ENCODE assay signal across 17 cellular contexts in genomic region chr20:49247169-49247734, GRCh38. TPM values are rescaled to one million over a fixed set of nuclear protein-coding genes. Genes with fewer than 3 reads are reported as not detected.
DNase-seq lines count a peak whose midpoint lies in the region; ATAC-seq, FAIRE-seq and TF ChIP-seq lines count a peak whose summit lies in the region.
"Had no signal": no experiment of that assay in that cellular context is flagged by ENCODE, and none has a peak within 500 bp of the region (broad histone marks: within the 10 kb centered on the region; RNA-seq: fewer than 3 reads in every experiment).

No MANE protein-coding gene starts in this region.

- no peak for TF ChIP-seq CTCF in CD8-positive, alpha-beta T cell (IDR thresholded peaks at IDR 0.05)
- TF ChIP-seq CTCF in ascending aorta (IDR thresholded peaks at IDR 0.05): no peak

- no peak overlapping the region for H2AFZ ChIP-seq in mesenchymal stem cell (ENCODE audit: low read depth, low read length)

- H4K91ac ChIP-seq in mesenchymal stem cell (ENCODE audit: low read length): no peak overlapping the region

- no peaks in the 10 kb centered on the region for H3K9me3 Mint-ChIP-seq in CD8-positive, alpha-beta T cell
- H3K9me3 Mint-ChIP-seq in activated T-helper 1 cell treated with anti-CD3 and anti-CD28 coated beads, Interleukin-12 subunit alpha, Interleukin-12 subunit beta, Interleukin-2, Interleukin-4 antibody, amounts not matched to agents 30 ng/mL and 10 ng/mL and 1 ng/mL, durations not matched to agents 14 hours and 24 hours and 36 hours: no peaks in the 10 kb centered on the region
- H3K9me3 Mint-ChIP-seq: T-helper 1 cell treated with Interleukin-12 subunit alpha and Interleukin-12 subunit beta and Interleukin-4 antibody, amounts not matched to agents 30 μg/mL and 1 μg/mL, for 36 hours had no signal

- H3K4me2 ChIP-seq in BLaER1: peak overlapping the region; percentile 60
- H3K4me2 ChIP-seq in mesenchymal stem cell (ENCODE audit: low read length, poor library complexity, severe bottlenecking): no peak overlapping the region
- H3K4me2 ChIP-seq: KMS-11 had no signal

- no peak overlapping the region for H2BK5ac ChIP-seq in mesenchymal stem cell (ENCODE audit: low read depth, low read length, poor library complexity, severe bottlenecking)

- no peak overlapping the region for H3K4me3 Mint-ChIP-seq in CD8-positive, alpha-beta T cell
- H3K4me3 Mint-ChIP-seq in activated T-helper 1 cell treated with anti-CD3 and anti-CD28 coated beads, Interleukin-12 subunit alpha, Interleukin-12 subunit beta, Interleukin-2, Interleukin-4 antibody, amounts not matched to agents 30 ng/mL and 10 ng/mL and 1 ng/mL, durations not matched to agents 14 hours and 24 hours and 36 hours: no peak overlapping the region
- H3K4me3 Mint-ChIP-seq: B cell; T-helper 1 cell treated with Interleukin-12 subunit alpha and Interleukin-12 subunit beta and Interleukin-4 antibody, amounts not matched to agents 30 μg/mL and 1 μg/mL, for 36 hours had no signal

- no peak for FAIRE-seq in frontal cortex (lab: Jason Lieb, UNC)

- no peak overlapping the region for H2BK120ac ChIP-seq in mesenchymal stem cell (ENCODE audit: low read depth, low read length)

- H3K4me1 ChIP-seq in BLaER1: peaks cover 22% of the 10 kb centered on the region
- no peaks in the 10 kb centered on the region for H3K4me1 ChIP-seq in CD8-positive, alpha-beta T cell (ENCODE audit: insufficient read depth, low read length)
- peaks cover 11% of the 10 kb centered on the region for H3K4me1 ChIP-seq in mesenchymal stem cell (ENCODE audit: control insufficient read depth, insufficient read depth, low read depth, low read length)
- H3K4me1 ChIP-seq in ascending aorta: no peaks in the 10 kb centered on the region
- H3K4me1 ChIP-seq: HAP-1, testis had no signal

- H3K27me3 Mint-ChIP-seq in CD8-positive, alpha-beta T cell (ENCODE audit: low read depth): no peaks in the 10 kb centered on the region
- no peaks in the 10 kb centered on the region for H3K27me3 Mint-ChIP-seq in activated T-helper 1 cell treated with anti-CD3 and anti-CD28 coated beads, Interleukin-12 subunit alpha, Interleukin-12 subunit beta, Interleukin-2, Interleukin-4 antibody, amounts not matched to agents 30 ng/mL and 10 ng/mL and 1 ng/mL, durations not matched to agents 14 hours and 24 hours and 36 hours (ENCODE audit: insufficient read depth)
- H3K27me3 Mint-ChIP-seq: B cell had no signal

- H3K18ac ChIP-seq in mesenchymal stem cell (ENCODE audit: low read depth in 1 of 2, low read length in 2 of 2): no peak overlapping the region

- H2BK15ac ChIP-seq in mesenchymal stem cell (ENCODE audit: low read depth, poor library complexity, severe bottlenecking): peak overlapping the region; percentile 21

- ATAC-seq in CD8-positive, alpha-beta T cell: no peak

- peak overlapping the region; percentile 73 for H3K27ac Mint-ChIP-seq in CD8-positive, alpha-beta T cell
- H3K27ac Mint-ChIP-seq in activated T-helper 1 cell treated with anti-CD3 and anti-CD28 coated beads, Interleukin-12 subunit alpha, Interleukin-12 subunit beta, Interleukin-2, Interleukin-4 antibody, amounts not matched to agents 30 ng/mL and 10 ng/mL and 1 ng/mL, durations not matched to agents 14 hours and 24 hours and 36 hours: peak overlapping the region; percentile 21
- H3K27ac Mint-ChIP-seq: T-helper 1 cell treated with Interleukin-12 subunit alpha and Interleukin-12 subunit beta and Interleukin-4 antibody, amounts not matched to agents 30 μg/mL and 1 μg/mL, for 36 hours had no signal

- no peak overlapping the region for H3K23ac ChIP-seq in mesenchymal stem cell (ENCODE audit: low read length in 2 of 2)

- peak overlapping the region; percentile 38; the same call in 1 of the 2 replicates for H3K9ac ChIP-seq in BLaER1
- no peak overlapping the region for H3K9ac ChIP-seq in mesenchymal stem cell (ENCODE audit: low read length)
- H3K9ac ChIP-seq: KMS-11 had no signal

- WGBS in mesenchymal stem cell: 96% methylated on average over 8 of the region's 8 CpGs

- no peak for DNase-seq in CD8-positive, alpha-beta T cell
- DNase-seq in activated T-helper 1 cell treated with anti-CD3 and anti-CD28 coated beads, Interleukin-12 subunit alpha, Interleukin-12 subunit beta, Interleukin-2, Interleukin-4 antibody, amounts not matched to agents 30 ng/mL and 10 ng/mL and 1 ng/mL, durations not matched to agents 14 hours and 24 hours and 36 hours (ENCODE audit: low spot score): no peak
- DNase-seq in mesenchymal stem cell: no peak
- no peak for DNase-seq in frontal cortex (ENCODE audit: low spot score in 2 of 2)
- DNase-seq in ascending aorta (ENCODE audit: low spot score in 2 of 2): no peak
- no peak for DNase-seq in NCI-H2171 (lab: John Stamatoyannopoulos, UW)
- DNase-seq: cerebellar nuclear complex, NCI-H1048, NCI-H524 treated with DMSO at 0.1 percent for 48 hours, ovary, testis had no signal

- CTCF ChIA-PET in CD8-positive, alpha-beta T cell (lab: Charles Lee): interaction anchor here (0.6 to 3.2 kb wide), 11 partner anchors 10 to 115 kb away, joined by 3 to 17 read pairs (median 5); no protein-coding TSS in a partner anchor

- peaks cover 15% of the 10 kb centered on the region for H3K79me1 ChIP-seq in mesenchymal stem cell (replicated peaks; ENCODE audit: low read length, poor library complexity, severe bottlenecking)

- H3K9me3 ChIP-seq in BLaER1 (no peaks in the 10 kb centered on the region), mesenchymal stem cell (ENCODE audit: control insufficient read depth, low read length) (no peaks in the 10 kb centered on the region), ascending aorta (no peaks in the 10 kb centered on the region)
- H3K9me3 ChIP-seq in CD8-positive, alpha-beta T cell (ENCODE audit: low read length): no peaks in the 10 kb centered on the region
- H3K9me3 ChIP-seq: adrenal gland, HAP-1, ovary, testis had no signal

- H3K27me3 ChIP-seq in BLaER1 (no peaks in the 10 kb centered on the region), mesenchymal stem cell (ENCODE audit: control insufficient read depth in 1 of 2, insufficient read depth in 1 of 2, low read length in 2 of 2) (no peaks in the 10 kb centered on the region), ascending aorta (no peaks in the 10 kb centered on the region)
- no peaks in the 10 kb centered on the region for H3K27me3 ChIP-seq in CD8-positive, alpha-beta T cell (ENCODE audit: insufficient read depth, low read length)
- H3K27me3 ChIP-seq: adrenal gland, ovary, testis had no signal

- H3K4ac ChIP-seq in mesenchymal stem cell (ENCODE audit: low read depth in 1 of 2, low read length in 2 of 2): no peak overlapping the region

- POLR2A ChIA-PET in CD8-positive, alpha-beta T cell (lab: Charles Lee): no interaction called here

- peaks cover 55% of the 10 kb centered on the region for H4K20me1 ChIP-seq in BLaER1

- intact Hi-C loops in CD8-positive, alpha-beta T cell (cut with DNase I, micrococcal nuclease): loop anchor here (2.0 to 10.0 kb wide), 3 partner anchors 32 to 258 kb away; partner anchors contain the start of gene ZNFX1 (in 1 of the 2)
- intact Hi-C loops in activated T-helper 1 cell treated with anti-CD3 and anti-CD28 coated beads, Interleukin-12 subunit alpha, Interleukin-12 subunit beta, Interleukin-2, Interleukin-4 antibody, amounts not matched to agents 30 ng/mL and 10 ng/mL and 1 ng/mL, durations not matched to agents 14 hours and 24 hours and 36 hours (cut with micrococcal nuclease): no loop called here
- intact Hi-C loops in ascending aorta (cut with DNase I): loop anchor here (10.0 kb wide), 1 partner anchor 78 kb away; no protein-coding TSS in a partner anchor

- H3K4me3 ChIP-seq in BLaER1 (no peak overlapping the region), mesenchymal stem cell (ENCODE audit: insufficient read depth in 1 of 2, low read depth in 1 of 2, low read length in 2 of 2) (no peak overlapping the region), ascending aorta (no peak overlapping the region)
- no peak overlapping the region for H3K4me3 ChIP-seq in CD8-positive, alpha-beta T cell (ENCODE audit: low read depth, low read length)
- H3K4me3 ChIP-seq: adrenal gland, HAP-1, ovary, testis had no signal

- no peak overlapping the region for H2AK5ac ChIP-seq in mesenchymal stem cell (ENCODE audit: low read length, severe bottlenecking)

- peak overlapping the region; percentile 22 for H4K8ac ChIP-seq in mesenchymal stem cell (ENCODE audit: low read length)

- H3K36me3 ChIP-seq in BLaER1: peaks cover 100% of the 10 kb centered on the region
- peaks cover 48% of the 10 kb centered on the region for H3K36me3 ChIP-seq in CD8-positive, alpha-beta T cell (ENCODE audit: insufficient read depth, low read length)
- peaks cover 74 to 97% of the 10 kb centered on the region in 2 experiments for H3K36me3 ChIP-seq in mesenchymal stem cell (ENCODE audit: control insufficient read depth in 1 of 2, insufficient read depth in 2 of 2, low read depth in 1 of 2, low read length in 2 of 2)
- peaks cover 94 to 99% of the 10 kb centered on the region in 2 donors for H3K36me3 ChIP-seq in ascending aorta
- H3K36me3 ChIP-seq: ovary had no signal

- H3K14ac ChIP-seq in mesenchymal stem cell (ENCODE audit: low read length in 2 of 2): no peak overlapping the region

- peaks cover 88% of the 10 kb centered on the region for H3K36me3 Mint-ChIP-seq in CD8-positive, alpha-beta T cell
- peaks cover 47% of the 10 kb centered on the region for H3K36me3 Mint-ChIP-seq in activated T-helper 1 cell treated with anti-CD3 and anti-CD28 coated beads, Interleukin-12 subunit alpha, Interleukin-12 subunit beta, Interleukin-2, Interleukin-4 antibody, amounts not matched to agents 30 ng/mL and 10 ng/mL and 1 ng/mL, durations not matched to agents 14 hours and 24 hours and 36 hours (ENCODE audit: low read depth)

- no peak overlapping the region for H2BK12ac ChIP-seq in mesenchymal stem cell (ENCODE audit: low read length in 2 of 2)

- H3K4me1 Mint-ChIP-seq in CD8-positive, alpha-beta T cell (ENCODE audit: low read depth): peaks cover 8% of the 10 kb centered on the region
- H3K4me1 Mint-ChIP-seq in activated T-helper 1 cell treated with anti-CD3 and anti-CD28 coated beads, Interleukin-12 subunit alpha, Interleukin-12 subunit beta, Interleukin-2, Interleukin-4 antibody, amounts not matched to agents 30 ng/mL and 10 ng/mL and 1 ng/mL, durations not matched to agents 14 hours and 24 hours and 36 hours (ENCODE audit: low read depth): peaks cover 15% of the 10 kb centered on the region

- H3K27ac ChIP-seq in BLaER1 (peak overlapping the region; percentile 54), mesenchymal stem cell (ENCODE audit: low read length, poor library complexity, severe bottlenecking) (no peak overlapping the region), ascending aorta (no peak overlapping the region)
- H3K27ac ChIP-seq in CD8-positive, alpha-beta T cell (ENCODE audit: low read depth, low read length): no peak overlapping the region
- H3K27ac ChIP-seq: adrenal gland, KMS-11, ovary, testis had no signal

RNA-seq across cellular contexts. Expression of gene DDX27, which starts 28.0 kb away (rescaled TPM):
- 100 to 1,000 TPM; 129 to 141 TPM for total RNA-seq in CD8-positive, alpha-beta T cell
- total RNA-seq in activated T-helper 1 cell treated with anti-CD3 and anti-CD28 coated beads, Interleukin-12 subunit alpha, Interleukin-12 subunit beta, Interleukin-2, Interleukin-4 antibody, amounts not matched to agents 30 ng/mL and 10 ng/mL and 1 ng/mL, durations not matched to agents 14 hours and 24 hours and 36 hours: 53.1 and 57.4 TPM in 2 replicates
- polyA plus RNA-seq in mesenchymal stem cell (2013, experiment 1 of 2): 34.0 TPM
- 31.9 TPM for polyA plus RNA-seq in mesenchymal stem cell (2013, experiment 2 of 2)
- total RNA-seq in frontal cortex (19.6 TPM), ascending aorta (17.3 TPM)

RNA-seq across cellular contexts. Expression of gene ZNFX1, which starts 30.6 kb away (rescaled TPM):
- 10 to 100 TPM; 53.8 to 55.0 TPM for total RNA-seq in CD8-positive, alpha-beta T cell
- 68.9 and 70.4 TPM in 2 replicates for total RNA-seq in activated T-helper 1 cell treated with anti-CD3 and anti-CD28 coated beads, Interleukin-12 subunit alpha, Interleukin-12 subunit beta, Interleukin-2, Interleukin-4 antibody, amounts not matched to agents 30 ng/mL and 10 ng/mL and 1 ng/mL, durations not matched to agents 14 hours and 24 hours and 36 hours
- polyA plus RNA-seq in mesenchymal stem cell (2013, experiment 1 of 2): 13.4 TPM
- polyA plus RNA-seq in mesenchymal stem cell (2013, experiment 2 of 2): 12.3 TPM
- total RNA-seq in frontal cortex (13.0 TPM), ascending aorta (49.1 TPM)

RNA-seq across cellular contexts. Expression of gene STAU1, which starts 59.1 kb away (rescaled TPM):
- 10 to 100 TPM; 74.6 to 76.3 TPM for total RNA-seq in CD8-positive, alpha-beta T cell
- total RNA-seq in activated T-helper 1 cell treated with anti-CD3 and anti-CD28 coated beads, Interleukin-12 subunit alpha, Interleukin-12 subunit beta, Interleukin-2, Interleukin-4 antibody, amounts not matched to agents 30 ng/mL and 10 ng/mL and 1 ng/mL, durations not matched to agents 14 hours and 24 hours and 36 hours: 70.7 and 71.1 TPM in 2 replicates
- polyA plus RNA-seq in mesenchymal stem cell (2013, experiment 1 of 2): 80.8 TPM
- polyA plus RNA-seq in mesenchymal stem cell (2013, experiment 2 of 2): 80.1 TPM
- total RNA-seq in frontal cortex: 46.5 TPM
- total RNA-seq in ascending aorta: 59.3 TPM
